22 cellular contexts compared by ENCODE assay signal in the genomic region with DNA sequence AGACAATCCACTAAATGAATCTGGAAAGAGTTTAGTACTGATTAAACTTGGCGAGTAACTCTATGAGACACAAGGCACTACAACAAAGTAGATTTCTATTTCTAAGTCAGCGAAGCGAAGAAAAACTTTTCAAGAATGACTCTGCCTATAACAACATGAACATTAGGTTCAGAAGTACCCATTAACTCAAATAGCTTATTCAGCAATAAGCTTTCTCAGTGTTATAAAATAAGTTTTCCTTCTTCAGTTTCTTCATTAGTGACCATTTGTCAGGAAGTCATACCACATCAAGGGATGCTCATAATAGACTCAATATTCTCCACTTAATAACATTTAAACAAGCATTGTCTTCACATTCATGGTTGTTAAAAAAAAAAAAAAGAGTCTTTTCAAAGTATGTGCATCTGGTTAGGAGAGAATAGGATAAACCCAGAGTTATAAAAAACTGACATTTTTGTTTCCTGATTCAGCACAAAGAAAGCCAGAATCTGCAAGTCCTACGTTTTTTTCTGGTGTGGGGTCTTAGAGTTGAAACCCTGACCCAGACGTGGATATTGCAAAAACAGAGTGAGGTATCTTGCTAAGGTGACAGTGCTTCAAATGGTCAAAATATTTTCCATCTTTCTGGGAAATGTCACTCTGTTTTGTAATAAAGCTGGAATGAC.
"Had no signal": no experiment of that assay in that cellular context is flagged by ENCODE, and none has a peak within 500 bp of the region (broad histone marks: within the 10 kb centered on the region; RNA-seq: fewer than 3 reads in every experiment).

No MANE protein-coding gene starts in this region.

- H3K4me1 ChIP-seq: gastrocnemius medialis, left ventricle myocardium inferior, prostate gland, suprapubic skin had no signal

- FAIRE-seq: bronchial epithelial cell, kidney, small intestine had no signal

- H3K36me3 ChIP-seq: gastrocnemius medialis, left ventricle myocardium inferior, prostate gland, suprapubic skin, transverse colon had no signal

- H3K9me3 ChIP-seq: gastrocnemius medialis, prostate gland, suprapubic skin, transverse colon had no signal

- DNase-seq: activated CD4-positive, alpha-beta T cell treated with anti-CD3 and anti-CD28 coated beads, Interleukin-2, amount 10 ng/mL, durations not matched to agents 7 days and 5 days; activated CD8-positive, alpha-beta T cell treated with anti-CD3 and anti-CD28 coated beads, Interleukin-2, amount 10 ng/mL, durations not matched to agents 7 days and 5 days; activated naive CD4-positive, alpha-beta T cell treated with anti-CD3 and anti-CD28 coated beads for 36 hours; activated T-cell treated with anti-CD3 and anti-CD28 coated beads, Interleukin-2, amount 50 U/mL, for 4 hours; anterior cingulate cortex; cerebellar nuclear complex; dermis blood vessel endothelial cell; effector memory CD8-positive, alpha-beta T cell; gastrocnemius medialis; head of caudate nucleus; kidney; left ventricle myocardium inferior; right cardiac atrium; small intestine; stimulated activated CD4-positive, alpha-beta T cell treated with anti-CD3 and anti-CD28 coated beads, Interleukin-4, amount 100 ng/mL, for 1 hour; stimulated activated naive CD8-positive, alpha-beta T cell treated with anti-CD3 and anti-CD28 coated beads, Interleukin-15, amount 100 ng/mL, for 72 hours; T-helper 1 cell; T-helper 9 cell; transverse colon had no signal

- H3K4me3 ChIP-seq: gastrocnemius medialis, left ventricle myocardium inferior, prostate gland, suprapubic skin, transverse colon had no signal

- H3K27me3 ChIP-seq: gastrocnemius medialis, suprapubic skin, transverse colon had no signal
